In genomic region chr20:38237381-38237780, GRCh38 we compare ENCODE assay signal across 38 cellular contexts. TPM values are rescaled to one million over a fixed set of nuclear protein-coding genes. Genes with fewer than 3 reads are reported as not detected.
"Had no signal": no experiment of that assay in that cellular context is flagged by ENCODE, and none has a peak within 500 bp of the region (broad histone marks: within the 10 kb centered on the region; RNA-seq: fewer than 3 reads in every experiment).

No MANE protein-coding gene starts in this region.

- H3K27ac ChIP-seq: adrenal gland, body of pancreas, brain microvascular endothelial cell, breast epithelium, cardiac muscle cell, VCaP had no signal

- H3K4me1 ChIP-seq: adrenal gland, body of pancreas, breast epithelium had no signal

- DNase-seq: activated B cell treated with CpG ODN at 0.5 μM for 24 hours; activated CD4-positive, alpha-beta memory T cell treated with anti-CD3 and anti-CD28 coated beads for 36 hours; activated CD4-positive, alpha-beta T cell treated with anti-CD3 and anti-CD28 coated beads for 4 hours; activated CD4-positive, alpha-beta T cell treated with anti-CD3 and anti-CD28 coated beads, Interleukin-2, amount 10 ng/mL, durations not matched to agents 24 days and 14 days; activated CD4-positive, alpha-beta T cell treated with anti-CD3 and anti-CD28 coated beads, Interleukin-2, amount 50 U/mL, for 1 hour; activated CD4-positive, alpha-beta T cell treated with anti-CD3 and anti-CD28 coated beads, Interleukin-2, amount 50 U/mL, for 4 hours; activated CD4-positive, CD25-positive, alpha-beta regulatory T cell treated with anti-CD3 and anti-CD28 coated beads, Interleukin-2, amount 50 U/mL, for 72 hours; activated CD8-positive, alpha-beta memory T cell treated with anti-CD3 and anti-CD28 coated beads, Interleukin-2, amount 50 U/mL, for 4 hours; activated CD8-positive, alpha-beta T cell treated with anti-CD3 and anti-CD28 coated beads for 36 hours; activated effector memory CD4-positive, alpha-beta T cell treated with anti-CD3 and anti-CD28 coated beads, Interleukin-2, amount 50 U/mL, for 16 hours; activated gamma-delta T cell treated with Interleukin-2 at 50 U/mL for 16 hours; activated naive CD4-positive, alpha-beta T cell; activated naive CD4-positive, alpha-beta T cell treated with anti-CD3 and anti-CD28 coated beads for 36 hours; activated naive CD4-positive, alpha-beta T cell treated with anti-CD3 and anti-CD28 coated beads, Interleukin-2, amount 50 U/mL, for 16 hours; activated naive CD8-positive, alpha-beta T cell treated with anti-CD3 and anti-CD28 coated beads for 36 hours; activated T-cell treated with anti-CD3 and anti-CD28 coated beads for 4 hours; activated T-cell treated with anti-CD3 and anti-CD28 coated beads, Interleukin-2, amount 50 U/mL, for 1 hour; activated T-cell treated with anti-CD3 and anti-CD28 coated beads, Interleukin-2, amount 50 U/mL, for 4 hours; activated T-cell treated with anti-CD3 and anti-CD28 coated beads, Interleukin-2, amount 50 U/mL, for 72 hours; adrenal gland; amniotic stem cell; aorta; body of pancreas; brain microvascular endothelial cell; caudate nucleus; cerebellar nuclear complex; T-helper 2 cell; T-helper 9 cell had no signal

- H3K4me3 ChIP-seq: adrenal gland, body of pancreas, breast epithelium, cardiac muscle cell had no signal

- H3K27me3 ChIP-seq: adrenal gland, body of pancreas, brain microvascular endothelial cell, breast epithelium, cardiac muscle cell had no signal

- H3K36me3 ChIP-seq: adrenal gland, breast epithelium, cardiac muscle cell had no signal

- FAIRE-seq: astrocyte, TTC549 had no signal

- ATAC-seq: activated CD8-positive, alpha-beta T cell treated with anti-CD3 and anti-CD28 coated beads for 36 hours; activated naive CD4-positive, alpha-beta T cell treated with anti-CD3 and anti-CD28 coated beads, Interleukin-2, amount 50 U/mL, for 72 hours; activated T-cell treated with anti-CD3 and anti-CD28 coated beads, Interleukin-2, amount 50 U/mL, for 4 hours; activated T-cell treated with anti-CD3 and anti-CD28 coated beads, Interleukin-2, amount 50 U/mL, for 72 hours; activated T-helper 17 cell treated with anti-CD3 and anti-CD28 coated beads, Interleukin-2, amount 50 U/mL, for 72 hours; body of pancreas had no signal

RNA-seq across cellular contexts. Expression of gene KIAA1755, which starts 23.2 kb away (rescaled TPM):
- total RNA-seq: activated B cell treated with CpG ODN at 0.5 μM for 24 hours; activated CD4-positive, alpha-beta memory T cell treated with anti-CD3 and anti-CD28 coated beads for 36 hours; activated CD4-positive, alpha-beta T cell treated with anti-CD3 and anti-CD28 coated beads, Interleukin-2, amount 10 ng/mL, durations not matched to agents 24 days and 14 days; activated CD8-positive, alpha-beta memory T cell treated with anti-CD3 and anti-CD28 coated beads for 36 hours; activated CD8-positive, alpha-beta T cell treated with anti-CD3 and anti-CD28 coated beads for 36 hours; activated naive CD4-positive, alpha-beta T cell treated with anti-CD3 and anti-CD28 coated beads for 36 hours; activated naive CD4-positive, alpha-beta T cell treated with anti-CD3 and anti-CD28 coated beads, Interleukin-2, amount 50 U/mL, for 72 hours; activated naive CD8-positive, alpha-beta T cell treated with anti-CD3 and anti-CD28 coated beads for 36 hours; activated T-cell treated with anti-CD3 and anti-CD28 coated beads, Interleukin-2, amount 50 U/mL, for 4 hours; activated T-cell treated with anti-CD3 and anti-CD28 coated beads, Interleukin-2, amount 50 U/mL, for 72 hours; activated T-helper 1 cell treated with anti-CD3 and anti-CD28 coated beads, Interleukin-12 subunit alpha, Interleukin-12 subunit beta, Interleukin-2, Interleukin-4 antibody, amounts not matched to agents 30 ng/mL and 10 ng/mL and 1 ng/mL, durations not matched to agents 14 hours and 24 hours and 36 hours; activated T-helper 17 cell treated with anti-CD3 and anti-CD28 coated beads, Interleukin-2, amount 50 U/mL, for 72 hours; cardiac muscle cell; T-helper 1 cell treated with Interleukin-12 subunit alpha and Interleukin-12 subunit beta and Interleukin-4 antibody, amounts not matched to agents 30 ng/mL and 1 ng/mL, for 36 hours had no signal
- polyA plus RNA-seq: cardiac muscle cell had no signal
